ENCODE assay signal across 9 cellular contexts in genomic region chr17:17766351-17767095, GRCh38.
DNase-seq lines count a peak whose midpoint lies in the region; ATAC-seq and TF ChIP-seq lines count a peak whose summit lies in the region.
"Had no signal": no experiment of that assay in that cellular context is flagged by ENCODE, and none has a peak within 500 bp of the region (broad histone marks: within the 10 kb centered on the region; RNA-seq: fewer than 3 reads in every experiment).

No MANE protein-coding gene starts in this region.

- TF ChIP-seq POLR2A in GM18951 (IDR thresholded peaks at IDR 0.05; ENCODE audit: extremely low read depth, insufficient read depth, insufficient read length): peak; percentile 53

- H3K27me3 Mint-ChIP-seq in progenitor cell of endocrine pancreas: no peaks in the 10 kb centered on the region

- no peak for TF ChIP-seq CTCF in progenitor cell of endocrine pancreas (IDR thresholded peaks at IDR 0.05; ENCODE audit: unreplicated experiment)

- peak overlapping the region; percentile 67 for H3K27ac Mint-ChIP-seq in progenitor cell of endocrine pancreas

- in situ Hi-C loops in GM18951 (cut with MboI; ENCODE audit: low sequenced_read_pairs, unreplicated experiment): no loop called here

- peak; percentile 63 for ATAC-seq in HG02870 (IDR thresholded peaks at IDR 0.05; ENCODE audit: unreplicated experiment)
- ATAC-seq in HG03565 (IDR thresholded peaks at IDR 0.05; ENCODE audit: unreplicated experiment): no peak
- ATAC-seq in HG02763 (IDR thresholded peaks at IDR 0.05; ENCODE audit: unreplicated experiment): no peak
- ATAC-seq in HG03378 (IDR thresholded peaks at IDR 0.05; ENCODE audit: unreplicated experiment): no peak

- no peaks in the 10 kb centered on the region for H3K9me3 Mint-ChIP-seq in progenitor cell of endocrine pancreas (ENCODE audit: low read depth)

- H3K4me3 Mint-ChIP-seq in progenitor cell of endocrine pancreas (ENCODE audit: low read depth): no peak overlapping the region

- H3K4me1 Mint-ChIP-seq in progenitor cell of endocrine pancreas (ENCODE audit: low read depth): peaks cover 25% of the 10 kb centered on the region

- peak; percentile 39 for DNase-seq in astrocyte of the hippocampus (ENCODE audit: low read depth, low spot score)
- no peak for DNase-seq in progenitor cell of endocrine pancreas (ENCODE audit: low spot score, unreplicated experiment)
- DNase-seq in DMS 273 treated with DMSO at 0.1 percent for 48 hours (lab: John Stamatoyannopoulos, UW): no peak
- DNase-seq: NCI-H446 treated with DMSO at 0.1 percent for 48 hours had no signal

- H3K36me3 Mint-ChIP-seq in progenitor cell of endocrine pancreas (ENCODE audit: insufficient read depth): peaks cover 4% of the 10 kb centered on the region
